1 cellular context compared by ENCODE assay signal in the genomic region with DNA sequence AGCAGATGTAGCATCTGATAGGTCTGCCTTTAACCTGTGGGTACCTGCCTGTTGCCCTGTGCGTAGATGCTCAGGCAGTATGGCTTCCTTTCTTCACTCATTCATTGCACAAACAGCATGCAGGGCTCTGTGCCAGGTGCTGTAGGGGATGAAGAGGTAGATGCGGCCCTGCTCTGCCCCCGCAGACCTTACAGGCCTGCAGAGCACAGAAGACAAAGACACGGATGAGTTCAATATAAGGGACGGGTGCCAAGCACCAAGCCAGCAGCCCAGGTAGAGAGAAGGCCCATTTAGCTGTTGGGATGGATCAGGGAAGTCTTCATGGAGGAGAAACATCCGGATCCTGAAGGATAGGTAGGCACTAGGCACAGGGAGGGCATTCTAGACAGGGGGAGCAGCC.
TF ChIP-seq lines count a peak whose summit lies in the region.

No MANE protein-coding gene starts in this region.

TF ChIP-seq in HepG2, 621 proteins besides CTCF, POLR2A, EP300 and RAD21 (continued from another document):
- TF ChIP-seq, protein P1, sequence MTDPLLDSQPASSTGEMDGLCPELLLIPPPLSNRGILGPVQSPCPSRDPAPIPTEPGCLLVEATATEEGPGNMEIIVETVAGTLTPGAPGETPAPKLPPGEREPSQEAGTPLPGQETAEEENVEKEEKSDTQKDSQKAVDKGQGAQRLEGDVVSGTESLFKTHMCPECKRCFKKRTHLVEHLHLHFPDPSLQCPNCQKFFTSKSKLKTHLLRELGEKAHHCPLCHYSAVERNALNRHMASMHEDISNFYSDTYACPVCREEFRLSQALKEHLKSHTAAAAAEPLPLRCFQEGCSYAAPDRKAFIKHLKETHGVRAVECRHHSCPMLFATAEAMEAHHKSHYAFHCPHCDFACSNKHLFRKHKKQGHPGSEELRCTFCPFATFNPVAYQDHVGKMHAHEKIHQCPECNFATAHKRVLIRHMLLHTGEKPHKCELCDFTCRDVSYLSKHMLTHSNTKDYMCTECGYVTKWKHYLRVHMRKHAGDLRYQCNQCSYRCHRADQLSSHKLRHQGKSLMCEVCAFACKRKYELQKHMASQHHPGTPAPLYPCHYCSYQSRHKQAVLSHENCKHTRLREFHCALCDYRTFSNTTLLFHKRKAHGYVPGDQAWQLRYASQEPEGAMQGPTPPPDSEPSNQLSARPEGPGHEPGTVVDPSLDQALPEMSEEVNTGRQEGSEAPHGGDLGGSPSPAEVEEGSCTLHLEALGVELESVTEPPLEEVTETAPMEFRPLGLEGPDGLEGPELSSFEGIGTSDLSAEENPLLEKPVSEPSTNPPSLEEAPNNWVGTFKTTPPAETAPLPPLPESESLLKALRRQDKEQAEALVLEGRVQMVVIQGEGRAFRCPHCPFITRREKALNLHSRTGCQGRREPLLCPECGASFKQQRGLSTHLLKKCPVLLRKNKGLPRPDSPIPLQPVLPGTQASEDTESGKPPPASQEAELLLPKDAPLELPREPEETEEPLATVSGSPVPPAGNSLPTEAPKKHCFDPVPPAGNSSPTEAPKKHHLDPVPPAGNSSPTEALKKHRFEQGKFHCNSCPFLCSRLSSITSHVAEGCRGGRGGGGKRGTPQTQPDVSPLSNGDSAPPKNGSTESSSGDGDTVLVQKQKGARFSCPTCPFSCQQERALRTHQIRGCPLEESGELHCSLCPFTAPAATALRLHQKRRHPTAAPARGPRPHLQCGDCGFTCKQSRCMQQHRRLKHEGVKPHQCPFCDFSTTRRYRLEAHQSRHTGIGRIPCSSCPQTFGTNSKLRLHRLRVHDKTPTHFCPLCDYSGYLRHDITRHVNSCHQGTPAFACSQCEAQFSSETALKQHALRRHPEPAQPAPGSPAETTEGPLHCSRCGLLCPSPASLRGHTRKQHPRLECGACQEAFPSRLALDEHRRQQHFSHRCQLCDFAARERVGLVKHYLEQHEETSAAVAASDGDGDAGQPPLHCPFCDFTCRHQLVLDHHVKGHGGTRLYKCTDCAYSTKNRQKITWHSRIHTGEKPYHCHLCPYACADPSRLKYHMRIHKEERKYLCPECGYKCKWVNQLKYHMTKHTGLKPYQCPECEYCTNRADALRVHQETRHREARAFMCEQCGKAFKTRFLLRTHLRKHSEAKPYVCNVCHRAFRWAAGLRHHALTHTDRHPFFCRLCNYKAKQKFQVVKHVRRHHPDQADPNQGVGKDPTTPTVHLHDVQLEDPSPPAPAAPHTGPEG (CRISPR knock-in tag; IDR thresholded peaks at IDR 0.05), result no peak
- TF ChIP-seq ZNF354B (CRISPR knock-in tag; IDR thresholded peaks at IDR 0.05) (no peak), ELF1 (CRISPR knock-in tag; IDR thresholded peaks at IDR 0.05) (no peak), ZNF678 (CRISPR knock-in tag; IDR thresholded peaks at IDR 0.05) (no peak)
- TF ChIP-seq, protein P2, sequence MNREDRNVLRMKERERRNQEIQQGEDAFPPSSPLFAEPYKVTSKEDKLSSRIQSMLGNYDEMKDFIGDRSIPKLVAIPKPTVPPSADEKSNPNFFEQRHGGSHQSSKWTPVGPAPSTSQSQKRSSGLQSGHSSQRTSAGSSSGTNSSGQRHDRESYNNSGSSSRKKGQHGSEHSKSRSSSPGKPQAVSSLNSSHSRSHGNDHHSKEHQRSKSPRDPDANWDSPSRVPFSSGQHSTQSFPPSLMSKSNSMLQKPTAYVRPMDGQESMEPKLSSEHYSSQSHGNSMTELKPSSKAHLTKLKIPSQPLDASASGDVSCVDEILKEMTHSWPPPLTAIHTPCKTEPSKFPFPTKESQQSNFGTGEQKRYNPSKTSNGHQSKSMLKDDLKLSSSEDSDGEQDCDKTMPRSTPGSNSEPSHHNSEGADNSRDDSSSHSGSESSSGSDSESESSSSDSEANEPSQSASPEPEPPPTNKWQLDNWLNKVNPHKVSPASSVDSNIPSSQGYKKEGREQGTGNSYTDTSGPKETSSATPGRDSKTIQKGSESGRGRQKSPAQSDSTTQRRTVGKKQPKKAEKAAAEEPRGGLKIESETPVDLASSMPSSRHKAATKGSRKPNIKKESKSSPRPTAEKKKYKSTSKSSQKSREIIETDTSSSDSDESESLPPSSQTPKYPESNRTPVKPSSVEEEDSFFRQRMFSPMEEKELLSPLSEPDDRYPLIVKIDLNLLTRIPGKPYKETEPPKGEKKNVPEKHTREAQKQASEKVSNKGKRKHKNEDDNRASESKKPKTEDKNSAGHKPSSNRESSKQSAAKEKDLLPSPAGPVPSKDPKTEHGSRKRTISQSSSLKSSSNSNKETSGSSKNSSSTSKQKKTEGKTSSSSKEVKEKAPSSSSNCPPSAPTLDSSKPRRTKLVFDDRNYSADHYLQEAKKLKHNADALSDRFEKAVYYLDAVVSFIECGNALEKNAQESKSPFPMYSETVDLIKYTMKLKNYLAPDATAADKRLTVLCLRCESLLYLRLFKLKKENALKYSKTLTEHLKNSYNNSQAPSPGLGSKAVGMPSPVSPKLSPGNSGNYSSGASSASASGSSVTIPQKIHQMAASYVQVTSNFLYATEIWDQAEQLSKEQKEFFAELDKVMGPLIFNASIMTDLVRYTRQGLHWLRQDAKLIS (CRISPR knock-in tag; IDR thresholded peaks at IDR 0.05), result no peak
